ENCODE assay signal across 17 cellular contexts in genomic region chr6:113560376-113560775, GRCh38.
DNase-seq lines count a peak whose midpoint lies in the region; ATAC-seq and TF ChIP-seq lines count a peak whose summit lies in the region.
"Had no signal": no experiment of that assay in that cellular context is flagged by ENCODE, and none has a peak within 500 bp of the region (broad histone marks: within the 10 kb centered on the region; RNA-seq: fewer than 3 reads in every experiment).

No MANE protein-coding gene starts in this region.

- H3K27ac Mint-ChIP-seq in chondrocyte (ENCODE audit: unreplicated experiment): peak overlapping the region; percentile 50
- peak overlapping the region; percentile 87 for H3K27ac Mint-ChIP-seq in osteocyte (ENCODE audit: unreplicated experiment)
- H3K27ac Mint-ChIP-seq: B cell; CD4-positive, alpha-beta T cell; GM23338 had no signal

- H4K20me1 ChIP-seq in IMR-90 (ENCODE audit: insufficient read depth, low read length): no peaks in the 10 kb centered on the region

- H3K4me3 Mint-ChIP-seq in chondrocyte (ENCODE audit: unreplicated experiment): no peak overlapping the region
- no peak overlapping the region for H3K4me3 Mint-ChIP-seq in osteocyte (ENCODE audit: unreplicated experiment)
- H3K4me3 Mint-ChIP-seq: B cell; CD4-positive, alpha-beta T cell; GM23338 had no signal

- peak overlapping the region; percentile 44; the same call in 1 of the 2 replicates for H2BK20ac ChIP-seq in IMR-90 (ENCODE audit: low read depth, low read length)

- no peak overlapping the region for H3K4me2 ChIP-seq in IMR-90 (ENCODE audit: low read depth, low read length)
- H3K4me2 ChIP-seq: GM23338 had no signal

- no peak overlapping the region for H3K23ac ChIP-seq in IMR-90 (ENCODE audit: low read depth, low read length)

- H2BK120ac ChIP-seq in IMR-90 (ENCODE audit: low read depth, low read length): peak overlapping the region; percentile 39

- H3K4me3 ChIP-seq in IMR-90 (ENCODE audit: insufficient read depth, low read depth, low read length): no peak overlapping the region
- H3K4me3 ChIP-seq: GM23338 had no signal

- H3K4me1 Mint-ChIP-seq in chondrocyte (ENCODE audit: low read depth) (peaks cover 58% of the 10 kb centered on the region), osteocyte (ENCODE audit: unreplicated experiment) (peaks cover 63% of the 10 kb centered on the region)

- no peak for TF ChIP-seq CTCF in IMR-90 (conservative IDR thresholded peaks at IDR 0.05; ENCODE audit: low read depth, low read length)
- no peak for TF ChIP-seq CTCF in chondrocyte (IDR thresholded peaks at IDR 0.05)
- TF ChIP-seq CTCF in osteocyte (IDR thresholded peaks at IDR 0.05): no peak

- dilution Hi-C loops in IMR-90 (cut with HindIII; ENCODE audit: low sequenced_read_pairs, unreplicated experiment): no loop called here

- no peak overlapping the region for H3K56ac ChIP-seq in IMR-90 (ENCODE audit: extremely low read depth, insufficient read depth, low read length)

- no peaks in the 10 kb centered on the region for H3K36me3 ChIP-seq in IMR-90 (ENCODE audit: control insufficient read depth, insufficient read depth, low read length)

- peak overlapping the region in 1 of 2 experiments; percentile 37; a peak in 1 of 4 replicates for H4K8ac ChIP-seq in IMR-90 (ENCODE audit: low read depth in 2 of 2, low read length in 2 of 2)

- no peak for TF ChIP-seq RAD21 in IMR-90 (IDR thresholded peaks at IDR 0.05; ENCODE audit: low read length)

- no peak overlapping the region for H3K9ac ChIP-seq in IMR-90 (ENCODE audit: low read depth, low read length)

- DNase-seq in Daoy (ENCODE audit: low read depth) (peak; percentile 15), IMR-90 (no peak), chondrocyte (ENCODE audit: low spot score) (no peak), osteocyte (ENCODE audit: extremely low spot score, unreplicated experiment) (no peak), midbrain (lab: John Stamatoyannopoulos, UW) (no peak), germinal center (ENCODE audit: low spot score) (no peak)
- DNase-seq: Calu3; CD4-positive, alpha-beta T cell; KG1; NCI-H1048; NCI-H1436 treated with DMSO at 0.1 percent for 48 hours; NCI-H2029 treated with DMSO at 0.1 percent for 48 hours; NCI-H524; RPMI8226 had no signal

- H3K4me1 ChIP-seq in IMR-90 (ENCODE audit: control insufficient read depth, insufficient read depth, low read length): peaks cover 7% of the 10 kb centered on the region

- no peak overlapping the region for H2AFZ ChIP-seq in IMR-90 (replicated peaks; ENCODE audit: low read length, poor library complexity)
- H2AFZ ChIP-seq: GM23338 had no signal

- BruUV-seq in IMR-90 (replicated peaks; lab: Mats Ljungman, UMichigan): no TSS peak

- no peaks in the 10 kb centered on the region for H3K79me1 ChIP-seq in IMR-90 (ENCODE audit: low read depth in 1 of 2, low read length in 2 of 2)

- POLR2A ChIA-PET in IMR-90 (lab: Charles Lee; ENCODE audit: unreplicated experiment): no interaction called here

- H3K36me3 Mint-ChIP-seq in chondrocyte (ENCODE audit: low read depth) (no peaks in the 10 kb centered on the region), osteocyte (ENCODE audit: unreplicated experiment) (peaks cover 6% of the 10 kb centered on the region)

- CTCF ChIA-PET in IMR-90 (lab: Yijun Ruan, JAX): no interaction called here

- 0 out of 3 replicates have a peak overlapping the region, but pooled peaks have one; percentile 33 for H2BK15ac ChIP-seq in IMR-90 (ENCODE audit: low read depth, low read length)

- intact Hi-C loops in IMR-90 (cut with micrococcal nuclease): loop anchor here (10.0 kb wide), 2 partner anchors 134 to 436 kb away; no protein-coding TSS in a partner anchor

- no peaks in the 10 kb centered on the region for H3K9me3 ChIP-seq in IMR-90 (ENCODE audit: control insufficient read depth, insufficient read depth, low read length)

- TF ChIP-seq POLR2A in IMR-90 (IDR thresholded peaks at IDR 0.05; ENCODE audit: low read depth, low read length): no peak

- no peaks in the 10 kb centered on the region for H3K9me3 Mint-ChIP-seq in chondrocyte (ENCODE audit: low read depth)
- H3K9me3 Mint-ChIP-seq in osteocyte (ENCODE audit: unreplicated experiment): peaks cover 6% of the 10 kb centered on the region
- H3K9me3 Mint-ChIP-seq: CD4-positive, alpha-beta T cell; GM23338 had no signal

- H4K91ac ChIP-seq in IMR-90 (ENCODE audit: insufficient read depth, low read depth, low read length): peak overlapping the region; percentile 2; the same call in 1 of the 2 replicates

- no peak overlapping the region for H3K27ac ChIP-seq in IMR-90 (ENCODE audit: insufficient read depth, low read length)

- no peak overlapping the region for H2AK9ac ChIP-seq in IMR-90 (replicated peaks; ENCODE audit: low read depth, low read length, poor library complexity)

- peak overlapping the region; percentile 55 for H2BK5ac ChIP-seq in IMR-90 (ENCODE audit: low read depth, low read length, poor library complexity, severe bottlenecking)

- no peak overlapping the region for H2AK5ac ChIP-seq in IMR-90 (ENCODE audit: low read depth, low read length)

- peak overlapping the region; percentile 1; the same call in 1 of the 2 replicates for H3K4ac ChIP-seq in IMR-90 (ENCODE audit: low read depth, low read length)

- H3K14ac ChIP-seq in IMR-90 (replicated peaks; ENCODE audit: low read depth, low read length): peak overlapping the region; percentile 5

- peaks cover 7% of the 10 kb centered on the region for H3K9me1 ChIP-seq in IMR-90 (ENCODE audit: insufficient read depth, low read length)

- in situ Hi-C loops in IMR-90 (cut with MboI; ENCODE audit: low sequenced_read_pairs): no loop called here

- no peaks in the 10 kb centered on the region for H3K27me3 Mint-ChIP-seq in chondrocyte (ENCODE audit: low read depth)
- no peaks in the 10 kb centered on the region for H3K27me3 Mint-ChIP-seq in osteocyte (ENCODE audit: unreplicated experiment)
- H3K27me3 Mint-ChIP-seq: B cell; CD4-positive, alpha-beta T cell had no signal

- ATAC-seq in IMR-90 (ENCODE audit: low read depth): no peak
- no peak for ATAC-seq in GM19455 (IDR thresholded peaks at IDR 0.05; ENCODE audit: unreplicated experiment)
- ATAC-seq: GM23338 had no signal

- H4K5ac ChIP-seq in IMR-90 (ENCODE audit: low read depth, low read length): peak overlapping the region; percentile 38; the same call in 1 of the 2 replicates

- H3K18ac ChIP-seq in IMR-90 (ENCODE audit: low read depth, low read length): peak overlapping the region; percentile 77; the same call in 1 of the 2 replicates

- WGBS in IMR-90 (ENCODE audit: extremely low coverage in 2 of 2, insufficient read length in 1 of 2), 2 experiments: no CpG with 5 or more reads among the region's 1 CpG

- H3K27me3 ChIP-seq in IMR-90 (ENCODE audit: control insufficient read depth, insufficient read depth, low read length): no peaks in the 10 kb centered on the region

TF ChIP-seq in IMR-90, 13 proteins besides CTCF, POLR2A, EP300 and RAD21:
- TF ChIP-seq ELK1 (IDR thresholded peaks at IDR 0.05; ENCODE audit: borderline replicate concordance, low read depth, low read length) (no peak), NFE2L2 (IDR thresholded peaks at IDR 0.05; ENCODE audit: low read depth, low read length) (no peak), MXI1 (IDR thresholded peaks at IDR 0.05; ENCODE audit: borderline replicate concordance, low read depth, low read length) (no peak), MAFK (IDR thresholded peaks at IDR 0.05; ENCODE audit: low read depth, low read length) (no peak), USF2 (IDR thresholded peaks at IDR 0.05; ENCODE audit: low read depth, low read length) (no peak), RCOR1 (IDR thresholded peaks at IDR 0.05; ENCODE audit: insufficient replicate concordance, low read length) (no peak), RFX5 (IDR thresholded peaks at IDR 0.05; ENCODE audit: low read depth, low read length) (no peak)
TF ChIP-seq in IMR-90: peak in this region for 0.
